8 cellular contexts compared by ENCODE assay signal in the genomic region with DNA sequence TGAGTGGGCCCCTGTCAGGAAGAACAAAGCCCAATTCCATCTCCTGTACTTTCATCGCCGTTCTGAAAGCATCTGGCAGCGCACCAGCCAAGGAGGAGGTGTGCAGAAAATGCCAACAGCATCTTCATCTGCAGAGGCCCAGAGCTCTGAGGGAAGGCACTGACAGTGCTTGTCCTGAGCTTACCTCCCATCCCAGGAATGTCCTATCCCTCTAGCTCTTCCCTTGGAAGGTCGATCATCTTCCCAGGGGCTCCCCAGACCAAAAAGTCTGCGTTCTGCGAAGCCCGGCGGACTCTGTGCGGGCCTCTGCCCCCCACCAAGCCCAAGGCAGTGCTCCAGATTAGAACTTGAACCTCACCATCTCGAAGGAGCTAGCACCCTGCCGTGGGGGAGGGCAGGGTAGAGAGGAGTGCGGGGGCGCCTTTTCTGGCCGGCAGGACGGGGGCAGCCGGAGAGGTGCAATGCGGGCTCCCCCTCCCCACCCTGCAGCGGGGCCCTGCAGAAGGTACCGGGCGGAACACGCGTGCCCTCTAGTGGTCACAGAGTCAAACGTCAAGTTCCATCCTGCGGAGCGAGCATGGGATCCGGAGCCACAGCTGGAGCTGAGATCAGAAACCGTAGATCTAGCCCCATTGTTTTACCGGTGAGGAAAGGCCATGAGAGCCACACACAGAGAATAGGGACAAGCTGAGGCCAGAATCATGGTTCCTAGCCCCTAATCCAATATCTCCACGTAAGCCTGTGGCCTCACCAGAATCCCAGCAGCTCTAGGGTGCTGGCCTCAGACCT. TPM values are rescaled to one million over a fixed set of nuclear protein-coding genes. Genes with fewer than 3 reads are reported as not detected.
DNase-seq lines count a peak whose midpoint lies in the region; TF ChIP-seq lines count a peak whose summit lies in the region.

No MANE protein-coding gene starts in this region.

- no peak overlapping the region for H3K4me3 ChIP-seq in osteoblast (ENCODE audit: insufficient read depth, low read length)
- H3K4me3 ChIP-seq in testis = peak overlapping the region in 1 of 2 donors; percentile 20

- no peaks in the 10 kb centered on the region for H3K36me3 ChIP-seq in osteoblast (ENCODE audit: insufficient read depth, low read length)
- H3K36me3 ChIP-seq in testis (ENCODE audit: low read depth, missing control alignments) = no peaks in the 10 kb centered on the region

- 4 to 9% methylated on average over 10 to 29 of the region's 29 CpGs for WGBS in testis, 2 donors

- H3K9me3 ChIP-seq in osteoblast (ENCODE audit: low read depth, low read length) (no peaks in the 10 kb centered on the region), testis (no peaks in the 10 kb centered on the region)

- no peak for TF ChIP-seq POLR2A in testis (IDR thresholded peaks at IDR 0.05)

- H3K79me2 ChIP-seq in osteoblast (ENCODE audit: insufficient read depth, low read length) = no peaks in the 10 kb centered on the region

- H2AFZ ChIP-seq in osteoblast (ENCODE audit: low read length) = no peak overlapping the region

- peak; percentile 94 for TF ChIP-seq RAD21 in Ishikawa (IDR thresholded peaks at IDR 0.05; ENCODE audit: low read depth)

- TF ChIP-seq EP300 in Ishikawa (IDR thresholded peaks at IDR 0.05; ENCODE audit: borderline replicate concordance) = no peak

- TF ChIP-seq CTCF in osteoblast (IDR thresholded peaks at IDR 0.05; ENCODE audit: extremely low read depth, low read depth, low read length) = peak; percentile 74
- TF ChIP-seq CTCF in testis (IDR thresholded peaks at IDR 0.05) = peak; percentile 46 to 85 (median 85)

- H3K27me3 ChIP-seq in osteoblast (ENCODE audit: insufficient read depth, low read length) = peaks cover 30% of the 10 kb centered on the region
- no peaks in the 10 kb centered on the region for H3K27me3 ChIP-seq in testis

- DNase-seq in DMS79 (lab: John Stamatoyannopoulos, UW) (peak; percentile 60), SHP77 treated with DMSO at 0.1 percent for 48 hours (lab: John Stamatoyannopoulos, UW) (peak; percentile 45), globus pallidus (ENCODE audit: low spot score) (peak; percentile 89), osteoblast (ENCODE audit: insufficient read length, low spot score, missing footprints) (peak; percentile 96), testis (peak; percentile 85), GOT3 (lab: John Stamatoyannopoulos, UW) (no peak)
- peak; percentile 51 for DNase-seq in activated gamma-delta T cell treated with anti-CD3 and anti-CD28 coated beads, Interleukin-2, amount 50 U/mL, for 16 hours (ENCODE audit: low read depth)

- H3K27ac ChIP-seq in osteoblast (ENCODE audit: low read depth, low read length) = no peak overlapping the region
- H3K27ac ChIP-seq in testis = no peak overlapping the region

- no peaks in the 10 kb centered on the region for H4K20me1 ChIP-seq in osteoblast (ENCODE audit: insufficient read depth, low read length)

- intact Hi-C loops in testis (cut with DNase I; ENCODE audit: low total_unique reads) = no loop called here

- H3K4me1 ChIP-seq in osteoblast (ENCODE audit: insufficient read depth, low read length) (no peaks in the 10 kb centered on the region), testis (peaks cover 4% of the 10 kb centered on the region)

- no peak overlapping the region for H3K4me2 ChIP-seq in osteoblast (ENCODE audit: insufficient read depth, low read length)

TF ChIP-seq in Ishikawa, 13 proteins besides CTCF, POLR2A, EP300 and RAD21:
- TF ChIP-seq FOXM1 (IDR thresholded peaks at IDR 0.05; ENCODE audit: borderline replicate concordance, low read depth) (no peak), TEAD4 (IDR thresholded peaks at IDR 0.05) (no peak), CREB1 (IDR thresholded peaks at IDR 0.05; ENCODE audit: low read depth) (no peak), ZBTB7A (IDR thresholded peaks at IDR 0.05; ENCODE audit: low read depth) (no peak), YY1 (IDR thresholded peaks at IDR 0.05; ENCODE audit: low read depth) (no peak)

RNA-seq across cellular contexts. Expression of a gene that starts 5.0 kb away (rescaled TPM):
- total RNA-seq in osteoblast (not detected in 2 replicates), testis (under 1 TPM; 0.24 to 0.43 TPM)
- 0.70 TPM for polyA plus RNA-seq in testis (ENCODE audit: insufficient read depth, low read depth, low replicate concordance)

RNA-seq across cellular contexts. Expression of a gene that starts 18.8 kb away (rescaled TPM):
- total RNA-seq in osteoblast = under 0.01 and 0.36 TPM in 2 replicates
- 1 to 10 TPM; 1.9 to 2.0 TPM for total RNA-seq in testis
- 4.9 TPM for polyA plus RNA-seq in testis (ENCODE audit: insufficient read depth, low read depth, low replicate concordance)

RNA-seq across cellular contexts. Expression of a gene that starts 53.3 kb away (rescaled TPM):
- total RNA-seq in osteoblast = not detected in 2 replicates
- total RNA-seq in testis = 1 to 10 TPM; 1.9 to 3.5 TPM
- polyA plus RNA-seq in testis (ENCODE audit: insufficient read depth, low read depth, low replicate concordance) = 9.7 TPM
